Comparison of ENCODE assay signal across 1 cellular context in genomic region chr20:9052136-9052535, GRCh38.
TF ChIP-seq lines count a peak whose summit lies in the region.

No MANE protein-coding gene starts in this region.

TF ChIP-seq in IMR-90, 13 proteins besides CTCF, POLR2A, EP300 and RAD21:
- TF ChIP-seq RCOR1 (IDR thresholded peaks at IDR 0.05; ENCODE audit: insufficient replicate concordance, low read length) = no peak
TF ChIP-seq in IMR-90: peak in this region for 0.
